In genomic region chr2:239288237-239288636, GRCh38 we compare ENCODE assay signal across 13 cellular contexts.
DNase-seq lines count a peak whose midpoint lies in the region; ATAC-seq and TF ChIP-seq lines count a peak whose summit lies in the region.
"Had no signal": no experiment of that assay in that cellular context is flagged by ENCODE, and none has a peak within 500 bp of the region (broad histone marks: within the 10 kb centered on the region; RNA-seq: fewer than 3 reads in every experiment).

No MANE protein-coding gene starts in this region.

- no peaks in the 10 kb centered on the region for H3K27me3 Mint-ChIP-seq in osteocyte (ENCODE audit: unreplicated experiment)

- 34% methylated on average over 4 of the region's 4 CpGs for WGBS in esophagus muscularis mucosa

- peak overlapping the region; percentile 48 for H3K27ac Mint-ChIP-seq in osteocyte (ENCODE audit: unreplicated experiment)

- H3K9me3 Mint-ChIP-seq in osteocyte (ENCODE audit: unreplicated experiment) = no peaks in the 10 kb centered on the region

- H2AFZ ChIP-seq in DND-41 (ENCODE audit: low read depth, low read length) = no peak overlapping the region

- H3K9me3 ChIP-seq in DND-41 (ENCODE audit: insufficient read depth, low read length, severe bottlenecking) (no peaks in the 10 kb centered on the region), SJSA1 (replicated peaks) (0 out of 2 replicates have a peak, but pooled peaks cover 4% of the 10 kb centered on the region), esophagus muscularis mucosa (no peaks in the 10 kb centered on the region)

- ATAC-seq in DND-41 (ENCODE audit: insufficient read depth, low read depth) = no peak

- peaks cover 40% of the 10 kb centered on the region for H3K4me1 Mint-ChIP-seq in osteocyte (ENCODE audit: unreplicated experiment)

- H3K36me3 ChIP-seq in DND-41 (ENCODE audit: insufficient read depth, low read length) (peaks cover 90% of the 10 kb centered on the region), SJSA1 (no peaks in the 10 kb centered on the region), esophagus muscularis mucosa (peaks cover 0 to under 1% (median 0%) of the 10 kb centered on the region in 4 donors)

- H3K27me3 ChIP-seq in DND-41 (ENCODE audit: insufficient read depth, low read length, poor library complexity) (no peaks in the 10 kb centered on the region), SJSA1 (replicated peaks) (no peaks in the 10 kb centered on the region), esophagus muscularis mucosa (no peaks in the 10 kb centered on the region)
- H3K27me3 ChIP-seq: BLaER1 treated with 17β-estradiol and CSF1 and Interleukin-3, amounts not matched to agents 10 nM and 100 nM had no signal

- no peak overlapping the region for H3K9ac ChIP-seq in DND-41 (ENCODE audit: low read depth, low read length)

- no peak overlapping the region for H3K4me3 ChIP-seq in DND-41 (ENCODE audit: low read depth in 1 of 2, low read length in 2 of 2)
- H3K4me3 ChIP-seq in SJSA1 = no peak overlapping the region
- no peak overlapping the region for H3K4me3 ChIP-seq in esophagus muscularis mucosa
- H3K4me3 ChIP-seq: BLaER1 treated with 17β-estradiol and CSF1 and Interleukin-3, amounts not matched to agents 10 nM and 100 nM had no signal

- peaks cover 96% of the 10 kb centered on the region for H3K4me1 ChIP-seq in DND-41 (ENCODE audit: insufficient read depth, low read length)
- peaks cover 49% of the 10 kb centered on the region for H3K4me1 ChIP-seq in SJSA1 (replicated peaks)
- H3K4me1 ChIP-seq in esophagus muscularis mucosa = peaks cover 83 to 100% (median 99%) of the 10 kb centered on the region in 4 donors

- no peaks in the 10 kb centered on the region for H3K36me3 Mint-ChIP-seq in osteocyte (ENCODE audit: unreplicated experiment)

- no peak overlapping the region for H3K4me3 Mint-ChIP-seq in osteocyte (ENCODE audit: unreplicated experiment)

- TF ChIP-seq POLR2A in esophagus muscularis mucosa (IDR thresholded peaks at IDR 0.05; ENCODE audit: low read depth) = no peak

- intact Hi-C loops in esophagus muscularis mucosa (cut with DNase I) = no loop called here

- H3K27ac ChIP-seq in DND-41 (ENCODE audit: low read length) (peak overlapping the region; percentile 65), SJSA1 (peak overlapping the region; percentile 36), esophagus muscularis mucosa (replicated peaks in 1 of 4) (peak overlapping the region; percentile 55 to 83 (median 80))
- H3K27ac ChIP-seq: BLaER1 treated with 17β-estradiol and CSF1 and Interleukin-3, amounts not matched to agents 10 nM and 100 nM had no signal

- H3K4me2 ChIP-seq in DND-41 (ENCODE audit: insufficient read depth, low read length) = peak overlapping the region; percentile 68; the same call in 1 of the 2 replicates

- no peak for TF ChIP-seq EP300 in esophagus muscularis mucosa (IDR thresholded peaks at IDR 0.05)

- no peak for DNase-seq in DND-41
- peak in 1 of 2 experiments; percentile 52 for DNase-seq in SJSA1 (ENCODE audit: low read depth in 1 of 2, low spot score in 2 of 2)
- DNase-seq in esophagus muscularis mucosa (ENCODE audit: extremely low spot score) = no peak
- no peak for DNase-seq in osteocyte (ENCODE audit: extremely low spot score, unreplicated experiment)
- DNase-seq in cortex of kidney (lab: John Stamatoyannopoulos, UW) = no peak
- no peak for DNase-seq in activated CD4-positive, CD25-positive, alpha-beta regulatory T cell (lab: John Stamatoyannopoulos, UW)
- no peak for DNase-seq in NCI-H128 (lab: John Stamatoyannopoulos, UW; ENCODE audit: unreplicated experiment)
- DNase-seq: amygdala, dermis blood vessel endothelial cell, NCI-H1436, NCI-H226, occipital lobe had no signal

- TF ChIP-seq CTCF in DND-41 (IDR thresholded peaks at IDR 0.05; ENCODE audit: borderline replicate concordance, extremely low read depth, low read length, poor library complexity, severe bottlenecking) = no peak
- TF ChIP-seq CTCF in esophagus muscularis mucosa (IDR thresholded peaks at IDR 0.05) = no peak
- TF ChIP-seq CTCF in osteocyte (IDR thresholded peaks at IDR 0.05) = no peak

- peaks cover 100% of the 10 kb centered on the region for H3K79me2 ChIP-seq in DND-41 (ENCODE audit: insufficient read depth, low read length)

- peaks cover 92% of the 10 kb centered on the region for H4K20me1 ChIP-seq in DND-41 (ENCODE audit: insufficient read depth, low read length)
